8 cellular contexts compared by ENCODE assay signal in genomic region chr19:49528211-49528771, GRCh38. TPM values are rescaled to one million over a fixed set of nuclear protein-coding genes. Genes with fewer than 3 reads are reported as not detected.
A peak's percentile ranks its signal among the peaks of the same experiment; 100 is the strongest.
DNase-seq lines count a peak whose midpoint lies in the region; ATAC-seq and TF ChIP-seq lines count a peak whose summit lies in the region.

No MANE protein-coding gene starts in this region.

- peak overlapping the region; percentile 61 to 67 for H3K27ac Mint-ChIP-seq in natural killer cell treated with Interleukin-12 subunit alpha and Interleukin-12 subunit beta and Interleukin-15 and Interleukin-18, amount 100 ng/mL, for 72 hours
- H3K27ac Mint-ChIP-seq in activated naive CD4-positive, alpha-beta T cell treated with anti-CD3 and anti-CD28 coated beads, Interleukin-2, amount 50 U/mL, for 72 hours = no peak overlapping the region

- H3K4me3 ChIP-seq in MG63 (peak overlapping the region; percentile 63), epithelial cell of esophagus (ENCODE audit: low read length) (peak overlapping the region; percentile 52)

- TF ChIP-seq CTCF in epithelial cell of esophagus (IDR thresholded peaks at IDR 0.05; ENCODE audit: insufficient read depth, low read depth, low read length, missing control alignments) = no peak

- ATAC-seq in natural killer cell treated with Interleukin-12 subunit alpha and Interleukin-12 subunit beta and Interleukin-15 and Interleukin-18, amount 100 ng/mL, for 72 hours = no peak
- ATAC-seq in left colon = no peak
- no peak for ATAC-seq in activated naive CD4-positive, alpha-beta T cell treated with anti-CD3 and anti-CD28 coated beads, Interleukin-2, amount 50 U/mL, for 72 hours

- peaks cover 21 to 24% of the 10 kb centered on the region in 2 donors for H3K4me1 Mint-ChIP-seq in natural killer cell treated with Interleukin-12 subunit alpha and Interleukin-12 subunit beta and Interleukin-15 and Interleukin-18, amount 100 ng/mL, for 72 hours (ENCODE audit: low read depth in 2 of 2)

- peaks cover 0 to 6% of the 10 kb centered on the region in 2 donors for H3K27me3 Mint-ChIP-seq in natural killer cell treated with Interleukin-12 subunit alpha and Interleukin-12 subunit beta and Interleukin-15 and Interleukin-18, amount 100 ng/mL, for 72 hours

- DNase-seq in AG20443 (ENCODE audit: low spot score) (peak; percentile 70), MG63 (peak; percentile 80), epithelial cell of esophagus (ENCODE audit: low read depth) (no peak), Ammon's horn (ENCODE audit: low spot score) (no peak), NCI-H2171 treated with DMSO at 0.1 percent for 48 hours (lab: John Stamatoyannopoulos, UW) (no peak), left colon (no peak)
- no peak for DNase-seq in natural killer cell treated with Interleukin-12 subunit alpha and Interleukin-12 subunit beta and Interleukin-15 and Interleukin-18, amount 100 ng/mL, for 72 hours (ENCODE audit: low spot score)
- no peak for DNase-seq in activated naive CD4-positive, alpha-beta T cell treated with anti-CD3 and anti-CD28 coated beads, Interleukin-2, amount 50 U/mL, for 72 hours (ENCODE audit: low spot score in 2 of 2)

- no peaks in the 10 kb centered on the region for H3K9me3 Mint-ChIP-seq in natural killer cell treated with Interleukin-12 subunit alpha and Interleukin-12 subunit beta and Interleukin-15 and Interleukin-18, amount 100 ng/mL, for 72 hours
- H3K9me3 Mint-ChIP-seq in activated naive CD4-positive, alpha-beta T cell treated with anti-CD3 and anti-CD28 coated beads, Interleukin-2, amount 50 U/mL, for 72 hours = no peaks in the 10 kb centered on the region

- peaks cover 40% of the 10 kb centered on the region for H3K36me3 ChIP-seq in MG63

- H3K36me3 Mint-ChIP-seq in natural killer cell treated with Interleukin-12 subunit alpha and Interleukin-12 subunit beta and Interleukin-15 and Interleukin-18, amount 100 ng/mL, for 72 hours = no peaks in the 10 kb centered on the region
- peaks cover 0 to 5% of the 10 kb centered on the region in 2 donors for H3K36me3 Mint-ChIP-seq in activated naive CD4-positive, alpha-beta T cell treated with anti-CD3 and anti-CD28 coated beads, Interleukin-2, amount 50 U/mL, for 72 hours

- no peaks in the 10 kb centered on the region for H3K9me3 ChIP-seq in MG63

- intact Hi-C loops in left colon (cut with DNase I, micrococcal nuclease) = no loop called here

- peak overlapping the region; percentile 64 for H3K4me3 Mint-ChIP-seq in natural killer cell treated with Interleukin-12 subunit alpha and Interleukin-12 subunit beta and Interleukin-15 and Interleukin-18, amount 100 ng/mL, for 72 hours

- H3K27me3 ChIP-seq in MG63 = no peaks in the 10 kb centered on the region

RNA-seq across cellular contexts. Expression of gene RCN3, which starts 0.5 kb away (rescaled TPM):
- 131 and 183 TPM in 2 replicates for total RNA-seq in MG63 (2014; rRNA removed; shearing (Covaris generic); ENCODE audit: low replicate concordance)
- total RNA-seq in natural killer cell treated with Interleukin-12 subunit alpha and Interleukin-12 subunit beta and Interleukin-15 and Interleukin-18, amount 100 ng/mL, for 72 hours = 1 to 10 TPM; 1.6 to 2.0 TPM
- 10 to 100 TPM; 18.2 to 21.7 TPM for total RNA-seq in left colon
- total RNA-seq in activated naive CD4-positive, alpha-beta T cell treated with anti-CD3 and anti-CD28 coated beads, Interleukin-2, amount 50 U/mL, for 72 hours = 10 to 100 TPM in 1 of 2 donors, 1 to 10 TPM in 1; 5.4 to 13.0 TPM

RNA-seq across cellular contexts. Expression of gene FCGRT, which starts 15.8 kb away (rescaled TPM):
- 29.6 and 58.0 TPM in 2 replicates for total RNA-seq in MG63 (2014; rRNA removed; shearing (Covaris generic); ENCODE audit: low replicate concordance)
- 1 to 10 TPM; 1.6 to 3.0 TPM for total RNA-seq in natural killer cell treated with Interleukin-12 subunit alpha and Interleukin-12 subunit beta and Interleukin-15 and Interleukin-18, amount 100 ng/mL, for 72 hours
- total RNA-seq in left colon = 100 to 1,000 TPM; 411 to 508 TPM
- 10 to 100 TPM; 17.5 to 18.1 TPM for total RNA-seq in activated naive CD4-positive, alpha-beta T cell treated with anti-CD3 and anti-CD28 coated beads, Interleukin-2, amount 50 U/mL, for 72 hours

RNA-seq across cellular contexts. Expression of gene RPS11, which starts 32.1 kb away (rescaled TPM):
- total RNA-seq in MG63 (2014; rRNA removed; shearing (Covaris generic); ENCODE audit: low replicate concordance) = 2,408 and 3,564 TPM in 2 replicates
- total RNA-seq in natural killer cell treated with Interleukin-12 subunit alpha and Interleukin-12 subunit beta and Interleukin-15 and Interleukin-18, amount 100 ng/mL, for 72 hours = 1,000 to 10,000 TPM; 1,165 to 1,334 TPM
- total RNA-seq in left colon = 1,000 to 10,000 TPM; 1,501 to 1,657 TPM
- 1,000 to 10,000 TPM; 2,570 to 2,967 TPM for total RNA-seq in activated naive CD4-positive, alpha-beta T cell treated with anti-CD3 and anti-CD28 coated beads, Interleukin-2, amount 50 U/mL, for 72 hours

RNA-seq across cellular contexts. Expression of gene RPL13A, which starts 40.9 kb away (rescaled TPM):
- 1,730 and 3,823 TPM in 2 replicates for total RNA-seq in MG63 (2014; rRNA removed; shearing (Covaris generic); ENCODE audit: low replicate concordance)
- 1,000 to 10,000 TPM; 1,861 to 2,042 TPM for total RNA-seq in natural killer cell treated with Interleukin-12 subunit alpha and Interleukin-12 subunit beta and Interleukin-15 and Interleukin-18, amount 100 ng/mL, for 72 hours
- total RNA-seq in left colon = 1,000 to 10,000 TPM; 2,164 to 2,325 TPM
- total RNA-seq in activated naive CD4-positive, alpha-beta T cell treated with anti-CD3 and anti-CD28 coated beads, Interleukin-2, amount 50 U/mL, for 72 hours = 1,000 to 10,000 TPM; 4,147 to 5,288 TPM

RNA-seq across cellular contexts. Expression of gene NOSIP, which starts 52.1 kb away (rescaled TPM):
- 46.1 and 109 TPM in 2 replicates for total RNA-seq in MG63 (2014; rRNA removed; shearing (Covaris generic); ENCODE audit: low replicate concordance)
- 10 to 100 TPM; 70.6 to 75.2 TPM for total RNA-seq in natural killer cell treated with Interleukin-12 subunit alpha and Interleukin-12 subunit beta and Interleukin-15 and Interleukin-18, amount 100 ng/mL, for 72 hours
- 10 to 100 TPM; 62.8 to 66.4 TPM for total RNA-seq in left colon
- total RNA-seq in activated naive CD4-positive, alpha-beta T cell treated with anti-CD3 and anti-CD28 coated beads, Interleukin-2, amount 50 U/mL, for 72 hours = 10 to 100 TPM; 90.7 to 96.1 TPM

Comparison
In these comparisons a context has a peak if more than half of its experiments do, and no peak if none do; other contexts are left out.
1. DNase-seq: peak in AG20443 (single experiment) and MG63 (single experiment); none in epithelial cell of esophagus (single experiment), natural killer cell treated with Interleukin-12 subunit alpha and Interleukin-12 subunit beta and Interleukin-15 and Interleukin-18, amount 100 ng/mL, for 72 hours (single experiment), Ammon's horn (single experiment), NCI-H2171 treated with DMSO at 0.1 percent for 48 hours (single experiment), left colon (0 of 2) and activated naive CD4-positive, alpha-beta T cell treated with anti-CD3 and anti-CD28 coated beads, Interleukin-2, amount 50 U/mL, for 72 hours (0 of 2).
2. H3K27ac Mint-ChIP-seq: peak in natural killer cell treated with Interleukin-12 subunit alpha and Interleukin-12 subunit beta and Interleukin-15 and Interleukin-18, amount 100 ng/mL, for 72 hours (2 of 2); none in activated naive CD4-positive, alpha-beta T cell treated with anti-CD3 and anti-CD28 coated beads, Interleukin-2, amount 50 U/mL, for 72 hours (0 of 2).